ENCODE assay signal across 16 cellular contexts in genomic region chr15:101001796-101002195, GRCh38.
A peak's percentile ranks its signal among the peaks of the same experiment; 100 is the strongest.
DNase-seq lines count a peak whose midpoint lies in the region; ATAC-seq and TF ChIP-seq lines count a peak whose summit lies in the region.
"Had no signal": no experiment of that assay in that cellular context is flagged by ENCODE, and none has a peak within 500 bp of the region (broad histone marks: within the 10 kb centered on the region; RNA-seq: fewer than 3 reads in every experiment).

No MANE protein-coding gene starts in this region.

- no peak overlapping the region for H3K4me3 Mint-ChIP-seq in activated CD8-positive, alpha-beta memory T cell treated with anti-CD3 and anti-CD28 coated beads, Interleukin-2, amount 10 ng/mL, durations not matched to agents 7 days and 5 days
- H3K4me3 Mint-ChIP-seq: CD8-positive, alpha-beta memory T cell; GM23338 had no signal

- H3K9me3 ChIP-seq in vagina = no peaks in the 10 kb centered on the region
- H3K9me3 ChIP-seq: Caco-2 had no signal

- H3K4me3 ChIP-seq in coronary artery = no peak overlapping the region
- H3K4me3 ChIP-seq in vagina = no peak overlapping the region
- H3K4me3 ChIP-seq: BLaER1, GM23338 had no signal

- TF ChIP-seq POLR2A in vagina (IDR thresholded peaks at IDR 0.05) = no peak

- intact Hi-C loops in vagina (cut with DNase I) = no loop called here

- peak; percentile 3 for DNase-seq in activated CD8-positive, alpha-beta memory T cell treated with anti-CD3 and anti-CD28 coated beads for 24 hours
- DNase-seq in activated CD8-positive, alpha-beta memory T cell treated with anti-CD3 and anti-CD28 coated beads, Interleukin-2, amount 10 ng/mL, durations not matched to agents 7 days and 5 days = no peak
- DNase-seq in coronary artery (ENCODE audit: low spot score) (peak; percentile 26), mesenteric fat pad (ENCODE audit: low spot score) (peak; percentile 59), vagina (ENCODE audit: extremely low spot score in 2 of 2) (peak; percentile 37 to 40), SW480 (ENCODE audit: low spot score) (no peak), DMS79 treated with DMSO at 0.1 percent for 48 hours (lab: John Stamatoyannopoulos, UW) (no peak), NCI-H510A treated with DMSO at 0.1 percent for 48 hours (lab: John Stamatoyannopoulos, UW) (no peak)
- DNase-seq: 8988T; AML-193; Caco-2; CD8-positive, alpha-beta memory T cell; DMS53; H7 had no signal

- H3K27me3 ChIP-seq in vagina = no peaks in the 10 kb centered on the region
- H3K27me3 ChIP-seq: BLaER1 had no signal

- CTCF ChIA-PET in activated CD8-positive, alpha-beta memory T cell treated with anti-CD3 and anti-CD28 coated beads, Interleukin-2, amount 10 ng/mL, durations not matched to agents 7 days and 5 days (lab: Charles Lee) = interaction anchor here (0.9 to 1.6 kb wide), 2 partner anchors 84 to 257 kb away, joined by 3 to 4 read pairs; no protein-coding TSS in a partner anchor

- H3K36me3 Mint-ChIP-seq in activated CD8-positive, alpha-beta memory T cell treated with anti-CD3 and anti-CD28 coated beads, Interleukin-2, amount 10 ng/mL, durations not matched to agents 7 days and 5 days = no peaks in the 10 kb centered on the region
- H3K36me3 Mint-ChIP-seq: CD8-positive, alpha-beta memory T cell had no signal

- H3K27ac Mint-ChIP-seq in activated CD8-positive, alpha-beta memory T cell treated with anti-CD3 and anti-CD28 coated beads, Interleukin-2, amount 10 ng/mL, durations not matched to agents 7 days and 5 days = no peak overlapping the region
- H3K27ac Mint-ChIP-seq: CD8-positive, alpha-beta memory T cell; GM23338 had no signal

- no peak for TF ChIP-seq CTCF in coronary artery (IDR thresholded peaks at IDR 0.05)
- TF ChIP-seq CTCF in vagina (IDR thresholded peaks at IDR 0.05) = no peak

- peaks cover 44% of the 10 kb centered on the region for H3K27me3 Mint-ChIP-seq in activated CD8-positive, alpha-beta memory T cell treated with anti-CD3 and anti-CD28 coated beads, Interleukin-2, amount 10 ng/mL, durations not matched to agents 7 days and 5 days

- H3K27ac ChIP-seq in coronary artery = no peak overlapping the region
- no peak overlapping the region for H3K27ac ChIP-seq in vagina
- H3K27ac ChIP-seq: BLaER1 had no signal

- H3K9me3 Mint-ChIP-seq in activated CD8-positive, alpha-beta memory T cell treated with anti-CD3 and anti-CD28 coated beads, Interleukin-2, amount 10 ng/mL, durations not matched to agents 7 days and 5 days (ENCODE audit: low read depth) = no peaks in the 10 kb centered on the region
- H3K9me3 Mint-ChIP-seq: CD8-positive, alpha-beta memory T cell had no signal

- H3K36me3 ChIP-seq in vagina = no peaks in the 10 kb centered on the region
- H3K36me3 ChIP-seq: BLaER1 had no signal

- ATAC-seq in activated CD8-positive, alpha-beta memory T cell treated with anti-CD3 and anti-CD28 coated beads, Interleukin-2, amount 10 ng/mL, durations not matched to agents 7 days and 5 days = no peak
- ATAC-seq: GM23338 had no signal

- H3K4me1 Mint-ChIP-seq in activated CD8-positive, alpha-beta memory T cell treated with anti-CD3 and anti-CD28 coated beads, Interleukin-2, amount 10 ng/mL, durations not matched to agents 7 days and 5 days = peaks cover 3% of the 10 kb centered on the region

- peaks cover 14% of the 10 kb centered on the region for H3K4me1 ChIP-seq in vagina
- H3K4me1 ChIP-seq: BLaER1 had no signal

Comparison
In these comparisons a context has a peak if more than half of its experiments do, and no peak if none do; other contexts are left out.
1. DNase-seq: peak in activated CD8-positive, alpha-beta memory T cell treated with anti-CD3 and anti-CD28 coated beads for 24 hours (single experiment), coronary artery (single experiment), mesenteric fat pad (single experiment) and vagina (2 of 2); none in activated CD8-positive, alpha-beta memory T cell treated with anti-CD3 and anti-CD28 coated beads, Interleukin-2, amount 10 ng/mL, durations not matched to agents 7 days and 5 days (single experiment), SW480 (single experiment), DMS79 treated with DMSO at 0.1 percent for 48 hours (single experiment) and NCI-H510A treated with DMSO at 0.1 percent for 48 hours (single experiment).